In the genomic region with DNA sequence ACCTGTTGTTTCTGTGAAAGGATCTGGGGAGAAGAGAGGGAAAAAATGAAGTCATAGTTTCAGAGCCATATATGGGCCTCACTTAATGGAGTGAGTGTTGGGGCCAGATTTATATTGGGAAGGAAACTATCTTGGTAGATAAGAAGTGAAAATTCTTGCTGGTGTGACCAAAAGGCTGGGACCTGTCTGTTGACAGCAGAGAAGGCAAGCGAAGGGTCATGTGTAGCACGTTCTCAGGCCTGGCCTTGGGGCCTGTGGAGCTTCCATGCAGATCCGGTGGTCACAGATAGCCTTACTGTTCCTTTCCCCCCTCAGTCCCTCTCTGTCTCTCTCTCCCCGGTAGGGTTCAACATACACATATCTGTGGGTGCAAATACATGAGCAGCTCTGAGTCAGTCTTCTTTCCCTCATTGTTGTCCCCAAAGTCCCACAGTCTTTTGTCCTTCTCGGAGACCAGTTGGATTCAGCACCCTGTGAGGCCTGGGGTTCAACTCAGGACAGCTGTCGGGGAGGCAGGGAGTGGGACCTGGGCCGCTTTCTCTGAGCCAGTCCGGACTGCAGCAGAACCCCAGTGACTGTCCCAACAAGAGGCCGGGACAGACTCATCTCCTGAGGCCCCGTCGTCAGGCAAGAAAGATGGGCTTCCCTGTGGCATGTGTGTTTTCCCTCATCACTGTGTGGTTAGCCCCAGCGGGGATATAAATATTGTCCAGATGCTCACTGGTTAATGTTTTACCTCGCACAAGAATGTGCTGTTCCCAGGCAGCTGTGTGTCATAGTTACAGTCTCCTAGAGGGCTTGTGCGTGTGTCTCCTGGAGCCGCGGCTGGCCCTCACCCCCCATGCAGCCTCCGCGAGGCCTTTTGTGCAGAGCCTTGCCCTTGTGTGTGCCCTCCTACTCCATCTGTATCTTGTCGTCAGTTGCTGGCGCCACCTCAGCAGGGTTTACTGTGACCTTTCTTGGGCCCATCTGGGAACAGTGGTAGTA, we compare ENCODE assay signal across 15 cellular contexts. TPM values are rescaled to one million over a fixed set of nuclear protein-coding genes. Genes with fewer than 3 reads are reported as not detected.
DNase-seq lines count a peak whose midpoint lies in the region; ATAC-seq, FAIRE-seq and TF ChIP-seq lines count a peak whose summit lies in the region.
"Had no signal": no experiment of that assay in that cellular context is flagged by ENCODE, and none has a peak within 500 bp of the region (broad histone marks: within the 10 kb centered on the region; RNA-seq: fewer than 3 reads in every experiment).

No MANE protein-coding gene starts in this region.

- H3K4me3 Mint-ChIP-seq in neural progenitor cell (no peak overlapping the region), glutamatergic neuron (ENCODE audit: unreplicated experiment) (no peak overlapping the region)

- TF ChIP-seq POLR2A in GM12891 (IDR thresholded peaks at IDR 0.05; ENCODE audit: low read depth, low read length), result no peak

- H3K9me3 ChIP-seq in neural progenitor cell (ENCODE audit: low read depth), result no peaks in the 10 kb centered on the region
- H3K9me3 ChIP-seq: vagina had no signal

- H3F3A ChIP-seq in neural progenitor cell (ENCODE audit: low read depth), result no peaks in the 10 kb centered on the region

- no peaks in the 10 kb centered on the region for H3K79me2 ChIP-seq in neural progenitor cell (ENCODE audit: low read depth)

- peak; percentile 32 for DNase-seq in NCI-H526 treated with DMSO at 0.1 percent for 48 hours (lab: John Stamatoyannopoulos, UW)
- peak; percentile 62 for DNase-seq in Right ventricle myocardium superior
- DNase-seq in neural progenitor cell (ENCODE audit: low spot score), result no peak
- no peak for DNase-seq in GM12891 (ENCODE audit: insufficient read length, low spot score)
- no peak for DNase-seq in glutamatergic neuron
- DNase-seq in cortex of kidney (lab: John Stamatoyannopoulos, UW), result no peak
- DNase-seq: activated naive CD4-positive, alpha-beta T cell treated with anti-CD3 and anti-CD28 coated beads, Interleukin-2, amount 50 U/mL, for 16 hours; C1 segment of cervical spinal cord; NCI-H1436; T-helper 9 cell had no signal

- H4K20me1 ChIP-seq in neural progenitor cell (ENCODE audit: low read depth), result no peaks in the 10 kb centered on the region

- no peaks in the 10 kb centered on the region for H3K36me3 ChIP-seq in neural progenitor cell
- H3K36me3 ChIP-seq: vagina had no signal

- H3K4me3 ChIP-seq in neural progenitor cell, result no peak overlapping the region
- H3K4me3 ChIP-seq: skin epidermis, vagina had no signal

- TF ChIP-seq CTCF in C4-2B (conservative IDR thresholded peaks at IDR 0.05), result no peak
- TF ChIP-seq CTCF in neural progenitor cell (IDR thresholded peaks at IDR 0.05), result no peak
- TF ChIP-seq CTCF in glutamatergic neuron (IDR thresholded peaks at IDR 0.05; ENCODE audit: partially characterized antibody, unreplicated experiment), result no peak

- peaks cover 20% of the 10 kb centered on the region for H3K4me1 Mint-ChIP-seq in neural progenitor cell
- peaks cover 6% of the 10 kb centered on the region for H3K4me1 Mint-ChIP-seq in glutamatergic neuron (ENCODE audit: low read depth, unreplicated experiment)

- intact Hi-C loops in Right ventricle myocardium superior (cut with DNase I), result no loop called here

- H3K27ac Mint-ChIP-seq in neural progenitor cell (peak overlapping the region; percentile 58), glutamatergic neuron (ENCODE audit: unreplicated experiment) (no peak overlapping the region)

- peak overlapping the region; percentile 31 for H3K27ac ChIP-seq in C4-2B
- no peak overlapping the region for H3K27ac ChIP-seq in neural progenitor cell

- ATAC-seq in Right ventricle myocardium superior (ENCODE audit: poor library complexity), result peak; percentile 77
- no peak for ATAC-seq in GM19455 (IDR thresholded peaks at IDR 0.05; ENCODE audit: unreplicated experiment)
- ATAC-seq: Panc1 had no signal

- no peak overlapping the region for H3K9ac ChIP-seq in neural progenitor cell

- H3K9me3 Mint-ChIP-seq in neural progenitor cell (no peaks in the 10 kb centered on the region), glutamatergic neuron (ENCODE audit: unreplicated experiment) (no peaks in the 10 kb centered on the region)

- H3K4me1 ChIP-seq in neural progenitor cell, result no peaks in the 10 kb centered on the region
- H3K4me1 ChIP-seq: vagina had no signal

- FAIRE-seq in GM12891 (lab: Jason Lieb, UNC), result no peak

- H3K36me3 Mint-ChIP-seq in neural progenitor cell (no peaks in the 10 kb centered on the region), glutamatergic neuron (ENCODE audit: unreplicated experiment) (no peaks in the 10 kb centered on the region)

- H3K27me3 ChIP-seq in neural progenitor cell, result no peaks in the 10 kb centered on the region
- H3K27me3 ChIP-seq: vagina had no signal

- no peak overlapping the region for H2AFZ ChIP-seq in neural progenitor cell (replicated peaks)

- peaks cover 8% of the 10 kb centered on the region for H3K27me3 Mint-ChIP-seq in neural progenitor cell (ENCODE audit: insufficient read depth, low read depth)
- H3K27me3 Mint-ChIP-seq in glutamatergic neuron (ENCODE audit: unreplicated experiment), result no peaks in the 10 kb centered on the region

- H3K4me2 ChIP-seq in neural progenitor cell, result no peak overlapping the region

TF ChIP-seq in GM12891, 5 proteins besides CTCF, POLR2A, EP300 and RAD21:
- TF ChIP-seq SPI1 (IDR thresholded peaks at IDR 0.05; ENCODE audit: low read depth, low read length), result no peak
- TF ChIP-seq TAF1 (IDR thresholded peaks at IDR 0.05; ENCODE audit: low read depth, low read length), result no peak
- TF ChIP-seq POLR2AphosphoS5 (IDR thresholded peaks at IDR 0.05; ENCODE audit: low read depth, low read length), result no peak
- no peak for TF ChIP-seq POU2F2 (IDR thresholded peaks at IDR 0.05; ENCODE audit: low read depth, low read length)
- no peak for TF ChIP-seq PAX5 (IDR thresholded peaks at IDR 0.05; ENCODE audit: insufficient read depth, low read length, severe bottlenecking)
TF ChIP-seq in GM12891: peak in this region for 0.

RNA-seq across cellular contexts. Expression of gene PPP1R14C, which starts 34.7 kb away (rescaled TPM):
- 131 TPM for total RNA-seq in Right ventricle myocardium superior
- 0.06 and 0.26 TPM in 2 replicates for total RNA-seq in neural progenitor cell (ENCODE audit: low replicate concordance)
- polyA plus RNA-seq in GM12891 (2012; ENCODE audit: low read depth, missing spikeins), result not detected
- total RNA-seq in glutamatergic neuron (ENCODE audit: unreplicated experiment), result 4.1 TPM

Comparison
In these comparisons a context has a peak if more than half of its experiments do, and no peak if none do; other contexts are left out.
1. DNase-seq: peak in NCI-H526 treated with DMSO at 0.1 percent for 48 hours (single experiment) and Right ventricle myocardium superior (single experiment); none in neural progenitor cell (single experiment), GM12891 (single experiment), glutamatergic neuron (single experiment) and cortex of kidney (single experiment).
2. RNA of gene PPP1R14C, which starts 34.7 kb away (total RNA-seq): 131 TPM in Right ventricle myocardium superior (single experiment); 4.1 TPM in glutamatergic neuron (single experiment) and 0.06 to 0.26 TPM in neural progenitor cell; every median in the first group is over 10 times any median in the second.